8 cellular contexts compared by ENCODE assay signal in genomic region chr6:111625511-111626331, GRCh38. TPM values are rescaled to one million over a fixed set of nuclear protein-coding genes. Genes with fewer than 3 reads are reported as not detected.
A peak's percentile ranks its signal among the peaks of the same experiment; 100 is the strongest.
DNase-seq lines count a peak whose midpoint lies in the region; ATAC-seq and TF ChIP-seq lines count a peak whose summit lies in the region.

No MANE protein-coding gene starts in this region.

- no peaks in the 10 kb centered on the region for H3K9me3 ChIP-seq in SK-N-SH
- no peaks in the 10 kb centered on the region for H3K9me3 ChIP-seq in gastroesophageal sphincter
- H3K9me3 ChIP-seq in gastrocnemius medialis: no peaks in the 10 kb centered on the region

- H3K4me3 ChIP-seq in SK-N-SH (ENCODE audit: low read depth in 2 of 2, low read length in 1 of 2): no peak overlapping the region
- H3K4me3 ChIP-seq in gastroesophageal sphincter: peak overlapping the region; percentile 20 to 29
- H3K4me3 ChIP-seq in gastrocnemius medialis: peak overlapping the region; percentile 40 to 52 (median 48)

- TF ChIP-seq POLR2A in gastroesophageal sphincter (IDR thresholded peaks at IDR 0.05) (no peak), gastrocnemius medialis (IDR thresholded peaks at IDR 0.05) (no peak), GM18505 (IDR thresholded peaks at IDR 0.05; ENCODE audit: borderline replicate concordance, extremely low read depth, insufficient read depth, insufficient read length) (no peak)

- H3K79me2 ChIP-seq in SK-N-SH (ENCODE audit: insufficient read depth): no peaks in the 10 kb centered on the region

- DNase-seq in GM03348 (ENCODE audit: low spot score) (peak; percentile 51), SK-N-SH (peak; percentile 52), gastrocnemius medialis (peak; percentile 55 to 76), T-helper 1 cell (no peak), CD14-positive monocyte (ENCODE audit: low spot score) (no peak), NCI-H2081 treated with DMSO at 0.1 percent for 48 hours (lab: John Stamatoyannopoulos, UW) (no peak)

- H3K27me3 ChIP-seq in SK-N-SH (ENCODE audit: insufficient read depth): no peaks in the 10 kb centered on the region
- no peaks in the 10 kb centered on the region for H3K27me3 ChIP-seq in gastroesophageal sphincter
- H3K27me3 ChIP-seq in gastrocnemius medialis: no peaks in the 10 kb centered on the region

- H3K4me3 Mint-ChIP-seq in CD14-positive monocyte: no peak overlapping the region

- 83% methylated on average over 13 of the region's 17 CpGs for WGBS in SK-N-SH (ENCODE audit: low lambda C conversion rate)
- WGBS in gastroesophageal sphincter (ENCODE audit: low coverage in 1 of 2), 2 donors: 27 to 76% methylated on average over 3 to 6 of the region's 17 CpGs

- H3K36me3 ChIP-seq in SK-N-SH (replicated peaks in 1 of 2; ENCODE audit: control insufficient read depth in 1 of 2, insufficient read depth in 2 of 2, low read length in 1 of 2) (no peaks in the 10 kb centered on the region), gastroesophageal sphincter (no peaks in the 10 kb centered on the region), gastrocnemius medialis (no peaks in the 10 kb centered on the region)

- H3K4me2 ChIP-seq in SK-N-SH: 0 out of 2 replicates have a peak overlapping the region, but pooled peaks have one; percentile 5

- ATAC-seq in gastroesophageal sphincter (peak; percentile 20), gastrocnemius medialis (peak; percentile 87 to 94), GM18505 (IDR thresholded peaks at IDR 0.05; ENCODE audit: unreplicated experiment) (no peak)

- POLR2A ChIA-PET in SK-N-SH (lab: Yijun Ruan, JAX): interaction anchor here (0.6 kb wide), 2 partner anchors 128 to 366 kb away, joined by 3 read pairs; no protein-coding TSS in a partner anchor

- H2AFZ ChIP-seq in SK-N-SH (ENCODE audit: low read depth): no peak overlapping the region

- peaks cover 19% of the 10 kb centered on the region for H3K4me1 Mint-ChIP-seq in CD14-positive monocyte

- intact Hi-C loops in gastrocnemius medialis (cut with DNase I; ENCODE audit: low total_unique reads): loop anchor here (5.0 kb wide), 1 partner anchor 143 kb away; the partner anchor contains the start of gene REV3L
- intact Hi-C loops in CD14-positive monocyte (cut with micrococcal nuclease): no loop called here

- H3K4me1 ChIP-seq in SK-N-SH (ENCODE audit: control insufficient read depth in 1 of 2, insufficient read depth in 2 of 2, low read depth in 1 of 2, low read length in 1 of 2) (peaks cover 13 to 20% of the 10 kb centered on the region in 2 experiments; a peak in 3 of 4 replicates), gastroesophageal sphincter (peaks cover 0 to 31% (median 0%) of the 10 kb centered on the region in 3 donors), gastrocnemius medialis (peaks cover 19 to 38% of the 10 kb centered on the region in 2 donors)

- TF ChIP-seq RAD21 in SK-N-SH (IDR thresholded peaks at IDR 0.05; ENCODE audit: low read length): no peak

- H3K27me3 Mint-ChIP-seq in CD14-positive monocyte (ENCODE audit: low read depth in 3 of 3): peaks cover 0 to 3% (median 2%) of the 10 kb centered on the region in 3 donors

- no peak for TF ChIP-seq EP300 in SK-N-SH (IDR thresholded peaks at IDR 0.05; ENCODE audit: borderline replicate concordance in 1 of 2, low read depth in 1 of 2, low read length in 1 of 2)
- TF ChIP-seq EP300 in gastroesophageal sphincter (IDR thresholded peaks at IDR 0.05): no peak

- H3K27ac ChIP-seq in SK-N-SH (ENCODE audit: low read depth in 2 of 2, low read length in 1 of 2) (peak overlapping the region in 1 of 2 experiments; percentile 17; a peak in 1 of 4 replicates), gastroesophageal sphincter (peak overlapping the region; percentile 20 to 63 (median 52)), gastrocnemius medialis (peak overlapping the region; percentile 70 to 77 (median 74))

- H3K9me3 Mint-ChIP-seq in CD14-positive monocyte: peaks cover 0 to 6% (median 5%) of the 10 kb centered on the region in 7 donors

- H3K9ac ChIP-seq in SK-N-SH: no peak overlapping the region

- H3F3A ChIP-seq in SK-N-SH (replicated peaks; ENCODE audit: insufficient read depth): peaks cover 13% of the 10 kb centered on the region

- H4K20me1 ChIP-seq in SK-N-SH (ENCODE audit: insufficient read depth): no peaks in the 10 kb centered on the region

- no peak for TF ChIP-seq CTCF in SK-N-SH (IDR thresholded peaks at IDR 0.05)
- TF ChIP-seq CTCF in gastroesophageal sphincter (IDR thresholded peaks at IDR 0.05): no peak
- TF ChIP-seq CTCF in gastrocnemius medialis (IDR thresholded peaks at IDR 0.05 in 4 of 5, conservative IDR thresholded peaks at IDR 0.05 in 1 of 5): no peak
- no peak for TF ChIP-seq CTCF in CD14-positive monocyte (IDR thresholded peaks at IDR 0.05)

- no peak overlapping the region for H3K27ac Mint-ChIP-seq in CD14-positive monocyte

- H3K9me2 ChIP-seq in SK-N-SH: no peaks in the 10 kb centered on the region

- CTCF ChIA-PET in SK-N-SH (lab: Yijun Ruan, JAX): interaction anchor here (0.9 to 1.9 kb wide), 3 partner anchors 16 to 367 kb away, joined by 3 to 4 read pairs (median 4); a partner anchor contains a TSS

- in situ Hi-C loops in gastrocnemius medialis (cut with MboI; ENCODE audit: low sequenced_read_pairs in 4 of 4): loop anchor here (25.0 kb wide), 2 partner anchors 263 to 363 kb away; a partner anchor contains a TSS

- H3K36me3 Mint-ChIP-seq in CD14-positive monocyte: peaks cover 0 to 6% of the 10 kb centered on the region in 2 donors

TF ChIP-seq in SK-N-SH, 30 proteins besides CTCF, POLR2A, EP300 and RAD21:
- TF ChIP-seq NRF1 (IDR thresholded peaks at IDR 0.05; ENCODE audit: low read depth, low read length) (no peak), JUND (IDR thresholded peaks at IDR 0.05) (peak; percentile 30; the same call in 1 of the 2 replicates), FOSL2 (IDR thresholded peaks at IDR 0.05; ENCODE audit: borderline replicate concordance, low read depth) (peak; percentile 68; the same call in 1 of the 2 replicates), TAF1 (IDR thresholded peaks at IDR 0.05; ENCODE audit: borderline replicate concordance, low read depth, low read length) (no peak), MXI1 (IDR thresholded peaks at IDR 0.05; ENCODE audit: low read depth, low read length) (peak; percentile 42; the same call in 1 of the 2 replicates)
TF ChIP-seq in SK-N-SH: peak in this region for 3.

RNA-seq across cellular contexts. Expression of gene TRAF3IP2, which starts 20.0 kb away (rescaled TPM):
- polyA plus RNA-seq in SK-N-SH (2012; rRNA removed): 5.5 and 5.6 TPM in 2 replicates
- 6.1 and 8.0 TPM in 2 replicates for polyA plus RNA-seq in SK-N-SH (2012; cell fraction: cytosol; rRNA removed)
- 4.3 and 6.7 TPM in 2 replicates for polyA plus RNA-seq in SK-N-SH (2012; cell fraction: nucleus; rRNA removed)
- total RNA-seq in gastroesophageal sphincter: 10 to 100 TPM; 18.4 to 33.4 (median 27.5) TPM
- total RNA-seq in gastrocnemius medialis: 10 to 100 TPM; 11.0 to 31.1 (median 17.3) TPM
- 1 to 10 TPM; 1.9 to 3.6 TPM for polyA plus RNA-seq in CD14-positive monocyte

Comparison
In these comparisons a context has a peak if more than half of its experiments do, and no peak if none do; other contexts are left out.
1. DNase-seq: peak in GM03348 (single experiment), SK-N-SH (single experiment) and gastrocnemius medialis (2 of 2); none in T-helper 1 cell (0 of 5), CD14-positive monocyte (single experiment) and NCI-H2081 treated with DMSO at 0.1 percent for 48 hours (single experiment).
2. H3K4me3 ChIP-seq: peak in gastroesophageal sphincter (2 of 2) and gastrocnemius medialis (4 of 4); none in SK-N-SH (0 of 2).